2 cellular contexts compared by ENCODE assay signal in genomic region chr5:173624276-173624675, GRCh38.
TF ChIP-seq lines count a peak whose summit lies in the region.

No MANE protein-coding gene starts in this region.

TF ChIP-seq in IMR-90, 13 proteins besides CTCF, POLR2A, EP300 and RAD21:
- TF ChIP-seq ELK1 (IDR thresholded peaks at IDR 0.05; ENCODE audit: borderline replicate concordance, low read depth, low read length) (no peak), MAZ (IDR thresholded peaks at IDR 0.05; ENCODE audit: borderline replicate concordance, low read depth, low read length) (no peak), CHD1 (IDR thresholded peaks at IDR 0.05; ENCODE audit: low read depth, low read length) (no peak), MAFK (IDR thresholded peaks at IDR 0.05; ENCODE audit: low read depth, low read length) (no peak), FOS (IDR thresholded peaks at IDR 0.05; ENCODE audit: low read depth, low read length) (no peak), NFE2L2 (IDR thresholded peaks at IDR 0.05; ENCODE audit: low read depth, low read length) (no peak), BHLHE40 (IDR thresholded peaks at IDR 0.05; ENCODE audit: low read depth, low read length) (no peak), MXI1 (IDR thresholded peaks at IDR 0.05; ENCODE audit: borderline replicate concordance, low read depth, low read length) (no peak), SMC3 (IDR thresholded peaks at IDR 0.05; ENCODE audit: low read depth, low read length) (no peak), CEBPB (IDR thresholded peaks at IDR 0.05; ENCODE audit: low read depth, low read length) (no peak), RFX5 (IDR thresholded peaks at IDR 0.05; ENCODE audit: low read depth, low read length) (no peak), USF2 (IDR thresholded peaks at IDR 0.05; ENCODE audit: low read depth, low read length) (no peak)

TF ChIP-seq in H1, 55 proteins besides CTCF, POLR2A, EP300 and RAD21:
- no peak for TF ChIP-seq SIX5 (IDR thresholded peaks at IDR 0.05; ENCODE audit: low read depth, low read length)
- TF ChIP-seq RNF2 (IDR thresholded peaks at IDR 0.05; ENCODE audit: borderline replicate concordance, low read depth, low read length, missing control alignments, poor library complexity, severe bottlenecking) = no peak
- no peak for TF ChIP-seq KDM1A (IDR thresholded peaks at IDR 0.05; ENCODE audit: borderline replicate concordance, low read length)
